Comparison of ENCODE assay signal across 2 cellular contexts in genomic region chr10:102880256-102880655, GRCh38.
A peak's percentile ranks its signal among the peaks of the same experiment; 100 is the strongest.
TF ChIP-seq lines count a peak whose summit lies in the region.

No MANE protein-coding gene starts in this region.

TF ChIP-seq in A549, 52 proteins besides CTCF, POLR2A, EP300 and RAD21:
- TF ChIP-seq, protein P1, sequence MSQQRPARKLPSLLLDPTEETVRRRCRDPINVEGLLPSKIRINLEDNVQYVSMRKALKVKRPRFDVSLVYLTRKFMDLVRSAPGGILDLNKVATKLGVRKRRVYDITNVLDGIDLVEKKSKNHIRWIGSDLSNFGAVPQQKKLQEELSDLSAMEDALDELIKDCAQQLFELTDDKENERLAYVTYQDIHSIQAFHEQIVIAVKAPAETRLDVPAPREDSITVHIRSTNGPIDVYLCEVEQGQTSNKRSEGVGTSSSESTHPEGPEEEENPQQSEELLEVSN (IDR thresholded peaks at IDR 0.05; ENCODE audit: borderline replicate concordance, low read depth) = no peak
- TF ChIP-seq, protein P2, sequence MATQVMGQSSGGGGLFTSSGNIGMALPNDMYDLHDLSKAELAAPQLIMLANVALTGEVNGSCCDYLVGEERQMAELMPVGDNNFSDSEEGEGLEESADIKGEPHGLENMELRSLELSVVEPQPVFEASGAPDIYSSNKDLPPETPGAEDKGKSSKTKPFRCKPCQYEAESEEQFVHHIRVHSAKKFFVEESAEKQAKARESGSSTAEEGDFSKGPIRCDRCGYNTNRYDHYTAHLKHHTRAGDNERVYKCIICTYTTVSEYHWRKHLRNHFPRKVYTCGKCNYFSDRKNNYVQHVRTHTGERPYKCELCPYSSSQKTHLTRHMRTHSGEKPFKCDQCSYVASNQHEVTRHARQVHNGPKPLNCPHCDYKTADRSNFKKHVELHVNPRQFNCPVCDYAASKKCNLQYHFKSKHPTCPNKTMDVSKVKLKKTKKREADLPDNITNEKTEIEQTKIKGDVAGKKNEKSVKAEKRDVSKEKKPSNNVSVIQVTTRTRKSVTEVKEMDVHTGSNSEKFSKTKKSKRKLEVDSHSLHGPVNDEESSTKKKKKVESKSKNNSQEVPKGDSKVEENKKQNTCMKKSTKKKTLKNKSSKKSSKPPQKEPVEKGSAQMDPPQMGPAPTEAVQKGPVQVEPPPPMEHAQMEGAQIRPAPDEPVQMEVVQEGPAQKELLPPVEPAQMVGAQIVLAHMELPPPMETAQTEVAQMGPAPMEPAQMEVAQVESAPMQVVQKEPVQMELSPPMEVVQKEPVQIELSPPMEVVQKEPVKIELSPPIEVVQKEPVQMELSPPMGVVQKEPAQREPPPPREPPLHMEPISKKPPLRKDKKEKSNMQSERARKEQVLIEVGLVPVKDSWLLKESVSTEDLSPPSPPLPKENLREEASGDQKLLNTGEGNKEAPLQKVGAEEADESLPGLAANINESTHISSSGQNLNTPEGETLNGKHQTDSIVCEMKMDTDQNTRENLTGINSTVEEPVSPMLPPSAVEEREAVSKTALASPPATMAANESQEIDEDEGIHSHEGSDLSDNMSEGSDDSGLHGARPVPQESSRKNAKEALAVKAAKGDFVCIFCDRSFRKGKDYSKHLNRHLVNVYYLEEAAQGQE (IDR thresholded peaks at IDR 0.05) = no peak
- no peak for TF ChIP-seq MAZ (IDR thresholded peaks at IDR 0.05; ENCODE audit: borderline replicate concordance, low read depth, low read length)
- no peak for TF ChIP-seq HDAC2 (IDR thresholded peaks at IDR 0.05)
- TF ChIP-seq HMGXB4 (CRISPR knock-in tag; IDR thresholded peaks at IDR 0.05; ENCODE audit: borderline replicate concordance) = no peak
- TF ChIP-seq BHLHE40 (IDR thresholded peaks at IDR 0.05; ENCODE audit: low read depth, low read length) = no peak
- no peak for TF ChIP-seq ZFP36 (IDR thresholded peaks at IDR 0.05; ENCODE audit: borderline replicate concordance, partially characterized antibody)
- no peak for TF ChIP-seq GATA3 (IDR thresholded peaks at IDR 0.05; ENCODE audit: borderline replicate concordance)
- TF ChIP-seq CBX8 (IDR thresholded peaks at IDR 0.05) = no peak
- TF ChIP-seq CHD2 (IDR thresholded peaks at IDR 0.05; ENCODE audit: low read length, partially characterized antibody) = no peak
- TF ChIP-seq NFE2L2 (conservative IDR thresholded peaks at IDR 0.05; ENCODE audit: low read length) = no peak

TF ChIP-seq in K562, 482 proteins besides CTCF, POLR2A, EP300 and RAD21:
- TF ChIP-seq KDM4B (IDR thresholded peaks at IDR 0.05; ENCODE audit: borderline replicate concordance in 2 of 2, low read depth in 1 of 2) (no peak), CEBPG (CRISPR knock-in tag; IDR thresholded peaks at IDR 0.05) (no peak), CEBPG (tag; conservative IDR thresholded peaks at IDR 0.05 in 1 of 2, IDR thresholded peaks at IDR 0.05 in 1 of 2) (peak; percentile 15 to 60; a peak in 2 of 4 replicates), SP2 (IDR thresholded peaks at IDR 0.05; ENCODE audit: extremely low read depth, low read depth, low read length, poor library complexity, severe bottlenecking) (no peak)
TF ChIP-seq in K562: peak in this region for 1.
